ENCODE assay signal across 11 cellular contexts in genomic region chr11:10669258-10670033, GRCh38. TPM values are rescaled to one million over a fixed set of nuclear protein-coding genes. Genes with fewer than 3 reads are reported as not detected.
A peak's percentile ranks its signal among the peaks of the same experiment; 100 is the strongest.
DNase-seq lines count a peak whose midpoint lies in the region; ATAC-seq and TF ChIP-seq lines count a peak whose summit lies in the region.
"Had no signal": no experiment of that assay in that cellular context is flagged by ENCODE, and none has a peak within 500 bp of the region (broad histone marks: within the 10 kb centered on the region; RNA-seq: fewer than 3 reads in every experiment).

No MANE protein-coding gene starts in this region.

- CTCF ChIA-PET in naive thymus-derived CD4-positive, alpha-beta T cell (lab: Charles Lee), result interaction anchor here (0.7 kb wide), 1 partner anchor 1455 kb away, joined by 3 read pairs; no protein-coding TSS in a partner anchor

- POLR2A ChIA-PET in naive thymus-derived CD4-positive, alpha-beta T cell (lab: Charles Lee), result no interaction called here

- no peaks in the 10 kb centered on the region for H3K9me3 ChIP-seq in WERI-Rb-1 (ENCODE audit: severe bottlenecking)
- no peaks in the 10 kb centered on the region for H3K9me3 ChIP-seq in naive thymus-derived CD4-positive, alpha-beta T cell (ENCODE audit: control insufficient read depth in 2 of 3, low read length in 3 of 3)
- H3K9me3 ChIP-seq: BLaER1, lower lobe of right lung had no signal

- H3K36me3 Mint-ChIP-seq in naive thymus-derived CD4-positive, alpha-beta T cell, result no peaks in the 10 kb centered on the region
- H3K36me3 Mint-ChIP-seq: activated naive CD4-positive, alpha-beta T cell treated with anti-CD3 and anti-CD28 coated beads, Interleukin-2, amount 50 U/mL, for 24 hours had no signal

- H3K27me3 ChIP-seq in WERI-Rb-1 (ENCODE audit: insufficient read depth, low read depth, severe bottlenecking), result no peaks in the 10 kb centered on the region
- H3K27me3 ChIP-seq in naive thymus-derived CD4-positive, alpha-beta T cell (ENCODE audit: control insufficient read depth in 2 of 2, insufficient read depth in 2 of 2, low read length in 2 of 2), result no peaks in the 10 kb centered on the region
- H3K27me3 ChIP-seq: BLaER1 had no signal

- peaks cover 18 to 49% (median 23%) of the 10 kb centered on the region in 5 donors for H3K27me3 Mint-ChIP-seq in naive thymus-derived CD4-positive, alpha-beta T cell

- H3K36me3 ChIP-seq in WERI-Rb-1, result no peaks in the 10 kb centered on the region
- H3K36me3 ChIP-seq in naive thymus-derived CD4-positive, alpha-beta T cell (ENCODE audit: control insufficient read depth in 2 of 3, insufficient read depth in 3 of 3, low read length in 3 of 3), result no peaks in the 10 kb centered on the region
- H3K36me3 ChIP-seq: BLaER1, lower lobe of right lung had no signal

- H3K27ac ChIP-seq in WERI-Rb-1, result peak overlapping the region; percentile 50
- no peak overlapping the region for H3K27ac ChIP-seq in naive thymus-derived CD4-positive, alpha-beta T cell (ENCODE audit: low read depth, low read length)
- H3K27ac ChIP-seq: BLaER1, lower lobe of right lung had no signal

- H3K4me1 ChIP-seq in naive thymus-derived CD4-positive, alpha-beta T cell (ENCODE audit: control insufficient read depth in 2 of 2, insufficient read depth in 2 of 2, low read length in 2 of 2), result no peaks in the 10 kb centered on the region

- H3K9me3 Mint-ChIP-seq in naive thymus-derived CD4-positive, alpha-beta T cell, result no peaks in the 10 kb centered on the region
- H3K9me3 Mint-ChIP-seq: activated naive CD4-positive, alpha-beta T cell treated with anti-CD3 and anti-CD28 coated beads, Interleukin-2, amount 50 U/mL, for 24 hours had no signal

- H3K4me3 Mint-ChIP-seq in naive thymus-derived CD4-positive, alpha-beta T cell, result no peak overlapping the region
- H3K4me3 Mint-ChIP-seq: activated naive CD4-positive, alpha-beta T cell treated with anti-CD3 and anti-CD28 coated beads, Interleukin-2, amount 50 U/mL, for 24 hours had no signal

- H3K4me3 ChIP-seq in WERI-Rb-1 (ENCODE audit: low read depth, low read length), result no peak overlapping the region
- H3K4me3 ChIP-seq in naive thymus-derived CD4-positive, alpha-beta T cell (ENCODE audit: low read length), result no peak overlapping the region
- H3K4me3 ChIP-seq: BLaER1, lower lobe of right lung had no signal

- H3K4me1 Mint-ChIP-seq in naive thymus-derived CD4-positive, alpha-beta T cell, result peaks cover 0 to 5% (median under 1%) of the 10 kb centered on the region in 7 donors
- H3K4me1 Mint-ChIP-seq: activated naive CD4-positive, alpha-beta T cell treated with anti-CD3 and anti-CD28 coated beads, Interleukin-2, amount 50 U/mL, for 24 hours had no signal

- ATAC-seq in naive thymus-derived CD4-positive, alpha-beta T cell, result no peak
- no peak for ATAC-seq in HG02763 (IDR thresholded peaks at IDR 0.05; ENCODE audit: unreplicated experiment)
- no peak for ATAC-seq in GM21360 (IDR thresholded peaks at IDR 0.05; ENCODE audit: unreplicated experiment)

- no peak overlapping the region for H3K27ac Mint-ChIP-seq in naive thymus-derived CD4-positive, alpha-beta T cell
- H3K27ac Mint-ChIP-seq: activated naive CD4-positive, alpha-beta T cell treated with anti-CD3 and anti-CD28 coated beads, Interleukin-2, amount 50 U/mL, for 24 hours had no signal

- intact Hi-C loops in naive thymus-derived CD4-positive, alpha-beta T cell (cut with micrococcal nuclease), result no loop called here

- no peak for TF ChIP-seq CTCF in WERI-Rb-1 (IDR thresholded peaks at IDR 0.05; ENCODE audit: low read depth, low read length)

- DNase-seq in A172 (ENCODE audit: low spot score), result peak; percentile 41
- DNase-seq in NCI-H1092 treated with DMSO at 0.1 percent for 48 hours (lab: John Stamatoyannopoulos, UW), result peak; percentile 92
- DNase-seq in WERI-Rb-1, result peak; percentile 80
- DNase-seq in left kidney (ENCODE audit: low read depth, low spot score), result peak; percentile 74
- no peak for DNase-seq in naive thymus-derived CD4-positive, alpha-beta T cell
- no peak for DNase-seq in effector CD4-positive, alpha-beta T cell
- DNase-seq: lower lobe of right lung had no signal

RNA-seq across cellular contexts. Expression of gene IRAG1, which starts 24.1 kb away (rescaled TPM):
- total RNA-seq in A172 (2014; rRNA removed; shearing (Covaris generic)), result not detected in 2 replicates
- total RNA-seq in naive thymus-derived CD4-positive, alpha-beta T cell, result 1 to 10 TPM in 1 of 5 experiments, under 1 TPM in 1, not detected in 3; 0.11 to 1.4 TPM
- polyA plus RNA-seq in naive thymus-derived CD4-positive, alpha-beta T cell, result not detected

Comparison
In these comparisons a context has a peak if more than half of its experiments do, and no peak if none do; other contexts are left out.
1. DNase-seq: peak in A172 (single experiment), NCI-H1092 treated with DMSO at 0.1 percent for 48 hours (single experiment), WERI-Rb-1 (single experiment) and left kidney (single experiment); none in naive thymus-derived CD4-positive, alpha-beta T cell (0 of 9) and effector CD4-positive, alpha-beta T cell (single experiment).